Comparison of ENCODE assay signal across 10 cellular contexts in genomic region chr9:93128011-93128714, GRCh38. TPM values are rescaled to one million over a fixed set of nuclear protein-coding genes. Genes with fewer than 3 reads are reported as not detected.
DNase-seq lines count a peak whose midpoint lies in the region; ATAC-seq and TF ChIP-seq lines count a peak whose summit lies in the region.
"Had no signal": no experiment of that assay in that cellular context is flagged by ENCODE, and none has a peak within 500 bp of the region (broad histone marks: within the 10 kb centered on the region; RNA-seq: fewer than 3 reads in every experiment).

No MANE protein-coding gene starts in this region.

- no peak overlapping the region for H3K4me3 ChIP-seq in CD4-positive, CD25-positive, alpha-beta regulatory T cell (ENCODE audit: low read depth, low read length)
- H3K4me3 ChIP-seq in heart right ventricle = no peak overlapping the region
- no peak overlapping the region for H3K4me3 ChIP-seq in psoas muscle

- ATAC-seq in CD4-positive, CD25-positive, alpha-beta regulatory T cell (ENCODE audit: low read depth in 2 of 2) = no peak
- ATAC-seq in activated CD8-positive, alpha-beta T cell treated with anti-CD3 and anti-CD28 coated beads for 36 hours = no peak
- ATAC-seq in heart right ventricle = no peak
- peak in 2 of 4 donors; percentile 9 to 29 for ATAC-seq in psoas muscle
- ATAC-seq in GM18870 (IDR thresholded peaks at IDR 0.05; ENCODE audit: unreplicated experiment) = no peak
- no peak for ATAC-seq in HG03159 (IDR thresholded peaks at IDR 0.05; ENCODE audit: unreplicated experiment)

- WGBS in heart right ventricle, 2 donors = 84 to 90% methylated on average over 14 of the region's 14 CpGs
- WGBS in psoas muscle, 3 donors = 67 to 83% (median 68%) methylated on average over 14 of the region's 14 CpGs

- H3K27ac ChIP-seq in CD4-positive, CD25-positive, alpha-beta regulatory T cell (ENCODE audit: insufficient read depth, low read length, poor library complexity, severe bottlenecking) = peak overlapping the region; percentile 51
- H3K27ac ChIP-seq in heart right ventricle (peak overlapping the region in 9 of 10 donors; percentile 17 to 99 (median 63)), psoas muscle (peak overlapping the region; percentile 30)

- H3K9me3 Mint-ChIP-seq in CD4-positive, CD25-positive, alpha-beta regulatory T cell = no peaks in the 10 kb centered on the region
- no peaks in the 10 kb centered on the region for H3K9me3 Mint-ChIP-seq in activated CD8-positive, alpha-beta T cell treated with anti-CD3 and anti-CD28 coated beads for 36 hours

- H3K36me3 Mint-ChIP-seq in CD4-positive, CD25-positive, alpha-beta regulatory T cell = peaks cover 9% of the 10 kb centered on the region
- peaks cover 54% of the 10 kb centered on the region for H3K36me3 Mint-ChIP-seq in activated CD8-positive, alpha-beta T cell treated with anti-CD3 and anti-CD28 coated beads for 36 hours (ENCODE audit: low read depth)

- H3K4me3 Mint-ChIP-seq in CD4-positive, CD25-positive, alpha-beta regulatory T cell = peak overlapping the region; percentile 12 to 88 (median 36)
- peak overlapping the region; percentile 55 for H3K4me3 Mint-ChIP-seq in activated CD8-positive, alpha-beta T cell treated with anti-CD3 and anti-CD28 coated beads for 36 hours

- H3K27me3 ChIP-seq in CD4-positive, CD25-positive, alpha-beta regulatory T cell (ENCODE audit: control insufficient read depth, insufficient read depth, low read length) = no peaks in the 10 kb centered on the region
- H3K27me3 ChIP-seq in heart right ventricle (no peaks in the 10 kb centered on the region), psoas muscle (ENCODE audit: insufficient read depth in 3 of 3, low read length in 2 of 3) (no peaks in the 10 kb centered on the region)

- H3K27ac Mint-ChIP-seq in CD4-positive, CD25-positive, alpha-beta regulatory T cell = peak overlapping the region; percentile 7 to 95 (median 91)
- peak overlapping the region; percentile 87 for H3K27ac Mint-ChIP-seq in activated CD8-positive, alpha-beta T cell treated with anti-CD3 and anti-CD28 coated beads for 36 hours

- H3K4me1 Mint-ChIP-seq in CD4-positive, CD25-positive, alpha-beta regulatory T cell = peaks cover 0 to 83% (median 45%) of the 10 kb centered on the region in 4 donors
- peaks cover 66% of the 10 kb centered on the region for H3K4me1 Mint-ChIP-seq in activated CD8-positive, alpha-beta T cell treated with anti-CD3 and anti-CD28 coated beads for 36 hours (ENCODE audit: low read depth)

- H3K36me3 ChIP-seq in CD4-positive, CD25-positive, alpha-beta regulatory T cell (ENCODE audit: control insufficient read depth, insufficient read depth, low read length) = peaks cover 18% of the 10 kb centered on the region
- peaks cover 0 to 50% (median 16%) of the 10 kb centered on the region in 9 donors for H3K36me3 ChIP-seq in heart right ventricle
- peaks cover 0 to 31% of the 10 kb centered on the region in 2 donors for H3K36me3 ChIP-seq in psoas muscle (ENCODE audit: insufficient read depth in 1 of 2, low read depth in 1 of 2)

- peaks cover 70% of the 10 kb centered on the region for H3K4me1 ChIP-seq in CD4-positive, CD25-positive, alpha-beta regulatory T cell (ENCODE audit: control insufficient read depth, insufficient read depth, low read length, poor library complexity, severe bottlenecking)
- H3K4me1 ChIP-seq in heart right ventricle = peaks cover 45 to 86% (median 71%) of the 10 kb centered on the region in 9 donors
- H3K4me1 ChIP-seq in psoas muscle = peaks cover 60% of the 10 kb centered on the region

- TF ChIP-seq CTCF in activated CD8-positive, alpha-beta T cell treated with anti-CD3 and anti-CD28 coated beads for 36 hours (IDR thresholded peaks at IDR 0.05) = no peak
- no peak for TF ChIP-seq CTCF in heart right ventricle (IDR thresholded peaks at IDR 0.05)
- TF ChIP-seq CTCF in psoas muscle (IDR thresholded peaks at IDR 0.05) = no peak

- POLR2A ChIA-PET in activated CD8-positive, alpha-beta T cell treated with anti-CD3 and anti-CD28 coated beads for 36 hours (lab: Charles Lee) = interaction anchor here (1.2 to 1.9 kb wide), 3 partner anchors 9 to 16 kb away, joined by 3 to 18 read pairs (median 8); no protein-coding TSS in a partner anchor

- intact Hi-C loops in activated CD8-positive, alpha-beta T cell treated with anti-CD3 and anti-CD28 coated beads for 36 hours (cut with micrococcal nuclease) = no loop called here
- intact Hi-C loops in heart right ventricle (cut with DNase I) = no loop called here
- intact Hi-C loops in psoas muscle (cut with DNase I) = no loop called here

- no peak for DNase-seq in CD4-positive, CD25-positive, alpha-beta regulatory T cell
- no peak for DNase-seq in activated CD8-positive, alpha-beta T cell treated with anti-CD3 and anti-CD28 coated beads for 36 hours
- no peak for DNase-seq in heart right ventricle
- peak in 1 of 2 donors; percentile 48 for DNase-seq in psoas muscle
- no peak for DNase-seq in pons (ENCODE audit: low spot score)
- no peak for DNase-seq in activated CD8-positive, alpha-beta memory T cell treated with anti-CD3 and anti-CD28 coated beads for 24 hours
- DNase-seq: COR-L47 had no signal

- H3K9me3 ChIP-seq in CD4-positive, CD25-positive, alpha-beta regulatory T cell (ENCODE audit: control insufficient read depth in 2 of 2, low read length in 2 of 2) = no peaks in the 10 kb centered on the region
- no peaks in the 10 kb centered on the region for H3K9me3 ChIP-seq in heart right ventricle
- H3K9me3 ChIP-seq in psoas muscle = no peaks in the 10 kb centered on the region

- CTCF ChIA-PET in activated CD8-positive, alpha-beta T cell treated with anti-CD3 and anti-CD28 coated beads for 36 hours (lab: Charles Lee) = interaction anchor here (1.5 to 4.5 kb wide), 6 partner anchors 8 to 125 kb away, joined by 3 to 27 read pairs (median 6); no protein-coding TSS in a partner anchor

- no peaks in the 10 kb centered on the region for H3K27me3 Mint-ChIP-seq in CD4-positive, CD25-positive, alpha-beta regulatory T cell
- H3K27me3 Mint-ChIP-seq in activated CD8-positive, alpha-beta T cell treated with anti-CD3 and anti-CD28 coated beads for 36 hours = no peaks in the 10 kb centered on the region

RNA-seq across cellular contexts. Expression of gene NINJ1, which starts 5.9 kb away (rescaled TPM):
- 144 TPM for total RNA-seq in CD4-positive, CD25-positive, alpha-beta regulatory T cell
- 100 to 1,000 TPM in 1 of 4 donors, 10 to 100 TPM in 3; 68.5 to 104 (median 73.2) TPM for polyA plus RNA-seq in CD4-positive, CD25-positive, alpha-beta regulatory T cell
- total RNA-seq in activated CD8-positive, alpha-beta T cell treated with anti-CD3 and anti-CD28 coated beads for 36 hours = 100 to 1,000 TPM; 118 to 120 TPM
- total RNA-seq in heart right ventricle = 10 to 100 TPM; 35.5 to 77.1 (median 41.3) TPM
- 10 to 100 TPM; 39.8 to 50.3 TPM for polyA plus RNA-seq in heart right ventricle
- total RNA-seq in psoas muscle = 10 to 100 TPM; 17.8 to 24.8 (median 21.2) TPM
- 10 to 100 TPM; 19.2 to 40.1 (median 22.8) TPM for polyA plus RNA-seq in psoas muscle

RNA-seq across cellular contexts. Expression of gene CARD19, which starts 32.1 kb away (rescaled TPM):
- total RNA-seq in CD4-positive, CD25-positive, alpha-beta regulatory T cell = 60.0 TPM
- 10 to 100 TPM; 64.8 to 89.1 (median 75.3) TPM for polyA plus RNA-seq in CD4-positive, CD25-positive, alpha-beta regulatory T cell
- 10 to 100 TPM; 42.9 to 43.4 TPM for total RNA-seq in activated CD8-positive, alpha-beta T cell treated with anti-CD3 and anti-CD28 coated beads for 36 hours
- total RNA-seq in heart right ventricle (10 to 100 TPM; 22.3 to 33.7 (median 25.9) TPM), psoas muscle (10 to 100 TPM; 27.9 to 46.7 (median 38.2) TPM)
- polyA plus RNA-seq in heart right ventricle (10 to 100 TPM; 41.9 to 47.3 TPM), psoas muscle (10 to 100 TPM; 62.1 to 86.3 (median 66.1) TPM)

RNA-seq across cellular contexts. Expression of gene WNK2, which starts 55.8 kb away (rescaled TPM):
- total RNA-seq in CD4-positive, CD25-positive, alpha-beta regulatory T cell = 0.22 TPM
- polyA plus RNA-seq in CD4-positive, CD25-positive, alpha-beta regulatory T cell = not detected
- 1 to 10 TPM; 1.7 to 2.8 TPM for total RNA-seq in activated CD8-positive, alpha-beta T cell treated with anti-CD3 and anti-CD28 coated beads for 36 hours
- total RNA-seq in heart right ventricle (100 to 1,000 TPM; 138 to 236 (median 200) TPM), psoas muscle (10 to 100 TPM; 35.5 to 58.8 (median 43.0) TPM)
- polyA plus RNA-seq in heart right ventricle (100 to 1,000 TPM in 1 of 2 donors, 10 to 100 TPM in 1; 16.6 to 115 TPM), psoas muscle (10 to 100 TPM in 2 of 3 donors, 1 to 10 TPM in 1; 8.1 to 22.5 (median 11.9) TPM)
- total RNA-seq: LHCN-M2 had no signal

Comparison
In these comparisons a context has a peak if more than half of its experiments do, and no peak if none do; other contexts are left out.
1. RNA of gene WNK2, which starts 55.8 kb away (total RNA-seq): 138 to 236 TPM in heart right ventricle and 35.5 to 58.8 TPM in psoas muscle; 1.7 to 2.8 TPM in activated CD8-positive, alpha-beta T cell treated with anti-CD3 and anti-CD28 coated beads for 36 hours and 0.22 TPM in CD4-positive, CD25-positive, alpha-beta regulatory T cell (single experiment); every median in the first group is over 4 times any median in the second.
2. Peak in every context shown above with its lines, with median percentiles within 50 percentile points of each other: H3K27ac ChIP-seq.